Comparison of ENCODE assay signal across 8 cellular contexts in genomic region chr9:124939944-124940343, GRCh38. TPM values are rescaled to one million over a fixed set of nuclear protein-coding genes. Genes with fewer than 3 reads are reported as not detected.
DNase-seq lines count a peak whose midpoint lies in the region; ATAC-seq and TF ChIP-seq lines count a peak whose summit lies in the region.

No MANE protein-coding gene starts in this region.

- POLR2A ChIA-PET in HCT116 (lab: Charles Lee), result no interaction called here
- POLR2A ChIA-PET in activated CD4-positive, alpha-beta memory T cell treated with anti-CD3 and anti-CD28 coated beads, Interleukin-2, amount 10 ng/mL, durations not matched to agents 7 days and 5 days (lab: Charles Lee), result interaction anchor here (0.7 to 2.2 kb wide), 7 partner anchors 9 to 301 kb away, joined by 3 to 29 read pairs (median 4); partner anchors contain the start of genes ARPC5L and HSPA5

- H3K9me2 ChIP-seq in HCT116 (ENCODE audit: insufficient read depth), result no peaks in the 10 kb centered on the region

- DNase-seq in HCT116 (ENCODE audit: low read depth, low spot score), result no peak
- DNase-seq in activated CD4-positive, alpha-beta memory T cell treated with anti-CD3 and anti-CD28 coated beads, Interleukin-2, amount 10 ng/mL, durations not matched to agents 7 days and 5 days, result no peak
- DNase-seq in smooth muscle cell (lab: John Stamatoyannopoulos, UW; ENCODE audit: unreplicated experiment), result no peak
- DNase-seq in foreskin melanocyte, result no peak
- no peak for DNase-seq in GM19240 (ENCODE audit: insufficient read length, low spot score)

- no peak for TF ChIP-seq POLR2A in HCT116 (IDR thresholded peaks at IDR 0.05; ENCODE audit: borderline replicate concordance, extremely low read depth, insufficient read depth, insufficient read length)

- H3K4me3 Mint-ChIP-seq in activated CD4-positive, alpha-beta memory T cell treated with anti-CD3 and anti-CD28 coated beads, Interleukin-2, amount 10 ng/mL, durations not matched to agents 7 days and 5 days, result peak overlapping the region; percentile 97

- ATAC-seq in HCT116 (no peak), GM18868 (IDR thresholded peaks at IDR 0.05; ENCODE audit: unreplicated experiment) (no peak), GM18858 (IDR thresholded peaks at IDR 0.05; ENCODE audit: unreplicated experiment) (no peak)

- H3K27me3 ChIP-seq in HCT116 (ENCODE audit: insufficient read depth, low read length), result no peaks in the 10 kb centered on the region
- no peaks in the 10 kb centered on the region for H3K27me3 ChIP-seq in smooth muscle cell (ENCODE audit: low read depth)

- peaks cover 38% of the 10 kb centered on the region for H3K36me3 Mint-ChIP-seq in activated CD4-positive, alpha-beta memory T cell treated with anti-CD3 and anti-CD28 coated beads, Interleukin-2, amount 10 ng/mL, durations not matched to agents 7 days and 5 days (ENCODE audit: low read depth)

- H3K27me3 Mint-ChIP-seq in activated CD4-positive, alpha-beta memory T cell treated with anti-CD3 and anti-CD28 coated beads, Interleukin-2, amount 10 ng/mL, durations not matched to agents 7 days and 5 days, result no peaks in the 10 kb centered on the region

- H3K9ac ChIP-seq in HCT116 (ENCODE audit: low read length) (peak overlapping the region; percentile 85), smooth muscle cell (ENCODE audit: low read depth) (peak overlapping the region; percentile 81)

- H3K4me1 ChIP-seq in HCT116 (ENCODE audit: control insufficient read depth in 1 of 2, insufficient read depth in 2 of 2, low read length in 2 of 2) (peaks cover 9 to 15% of the 10 kb centered on the region in 2 experiments; a peak in 3 of 4 replicates), smooth muscle cell (ENCODE audit: low read depth) (peaks cover 5% of the 10 kb centered on the region)

- no peaks in the 10 kb centered on the region for H3K9me3 Mint-ChIP-seq in activated CD4-positive, alpha-beta memory T cell treated with anti-CD3 and anti-CD28 coated beads, Interleukin-2, amount 10 ng/mL, durations not matched to agents 7 days and 5 days

- H4K20me1 ChIP-seq in HCT116 (ENCODE audit: insufficient read depth) (no peaks in the 10 kb centered on the region), smooth muscle cell (ENCODE audit: low read depth) (no peaks in the 10 kb centered on the region)

- TF ChIP-seq CTCF in HCT116 (IDR thresholded peaks at IDR 0.05 in 2 of 3, conservative IDR thresholded peaks at IDR 0.05 in 1 of 3; ENCODE audit: borderline replicate concordance in 1 of 3, insufficient read depth in 1 of 3, low read depth in 2 of 3, low read length in 2 of 3), result no peak
- no peak for TF ChIP-seq CTCF in smooth muscle cell (IDR thresholded peaks at IDR 0.05; ENCODE audit: borderline replicate concordance, insufficient read depth, poor library complexity, severe bottlenecking)

- H3K4me2 ChIP-seq in HCT116 (ENCODE audit: low read length), result peak overlapping the region; percentile 88
- H3K4me2 ChIP-seq in smooth muscle cell, result peak overlapping the region; percentile 87

- H3K9me3 ChIP-seq in HCT116 (ENCODE audit: control insufficient read depth in 1 of 2, insufficient read depth in 1 of 2, low read depth in 1 of 2, low read length in 2 of 2) (no peaks in the 10 kb centered on the region), smooth muscle cell (replicated peaks; ENCODE audit: low read depth) (no peaks in the 10 kb centered on the region)

- H3K36me3 ChIP-seq in HCT116 (ENCODE audit: control insufficient read depth in 1 of 2, insufficient read depth in 2 of 2, low read length in 2 of 2) (peaks cover 0 to 4% of the 10 kb centered on the region in 2 experiments; a peak in 1 of 4 replicates), smooth muscle cell (ENCODE audit: low read depth) (no peaks in the 10 kb centered on the region)

- RAD21 ChIA-PET in HCT116 (lab: Charles Lee; ENCODE audit: low non-redundant PET in 1 of 2, low total read pairs in 2 of 2, uncharacterized antibody in 2 of 2, unreplicated experiment in 2 of 2), result interaction anchor here in 1 of 2 experiments (0.7 kb wide), 1 partner anchor 467 kb away, joined by 5 read pairs; no protein-coding TSS in a partner anchor

- 0 out of 2 replicates have a peak, but pooled peaks cover 7% of the 10 kb centered on the region for H3K79me2 ChIP-seq in HCT116 (ENCODE audit: insufficient read depth, low read length)
- H3K79me2 ChIP-seq in smooth muscle cell (ENCODE audit: low read depth), result no peaks in the 10 kb centered on the region

- intact Hi-C loops in HCT116 (cut with micrococcal nuclease), result no loop called here

- CTCF ChIA-PET in HCT116 (lab: Charles Lee), result no interaction called here
- CTCF ChIA-PET in activated CD4-positive, alpha-beta memory T cell treated with anti-CD3 and anti-CD28 coated beads, Interleukin-2, amount 10 ng/mL, durations not matched to agents 7 days and 5 days (lab: Charles Lee), result no interaction called here

- TSS peak; percentile 63 for BruUV-seq in HCT116 (replicated peaks; lab: Mats Ljungman, UMichigan)

- TF ChIP-seq RAD21 in HCT116 (IDR thresholded peaks at IDR 0.05; ENCODE audit: low read depth), result no peak

- H3K27ac ChIP-seq in HCT116 (ENCODE audit: low read depth, low read length) (peak overlapping the region; percentile 83), smooth muscle cell (ENCODE audit: low read depth) (peak overlapping the region; percentile 90)

- peak overlapping the region; percentile 97 for H3K27ac Mint-ChIP-seq in activated CD4-positive, alpha-beta memory T cell treated with anti-CD3 and anti-CD28 coated beads, Interleukin-2, amount 10 ng/mL, durations not matched to agents 7 days and 5 days

- H3K4me3 ChIP-seq in HCT116 (replicated peaks in 1 of 2; ENCODE audit: low read depth in 1 of 2, low read length in 2 of 2), result peak overlapping the region; percentile 73 to 88
- H3K4me3 ChIP-seq in iPS-11a (ENCODE audit: low read depth, low read length), result peak overlapping the region; percentile 94
- H3K4me3 ChIP-seq in smooth muscle cell, result peak overlapping the region; percentile 79

- peaks cover 31% of the 10 kb centered on the region for H3K4me1 Mint-ChIP-seq in activated CD4-positive, alpha-beta memory T cell treated with anti-CD3 and anti-CD28 coated beads, Interleukin-2, amount 10 ng/mL, durations not matched to agents 7 days and 5 days

- H2AFZ ChIP-seq in HCT116 (ENCODE audit: low read depth, low read length, poor library complexity, severe bottlenecking), result no peak overlapping the region
- H2AFZ ChIP-seq in smooth muscle cell (ENCODE audit: low read depth), result no peak overlapping the region

- no peaks in the 10 kb centered on the region for H3F3A ChIP-seq in smooth muscle cell (ENCODE audit: low read depth)

TF ChIP-seq in HCT116, 20 proteins besides CTCF, POLR2A, EP300 and RAD21:
- TF ChIP-seq JUND (IDR thresholded peaks at IDR 0.05), result no peak
- TF ChIP-seq ZFX (IDR thresholded peaks at IDR 0.05), result no peak
- no peak for TF ChIP-seq REST (IDR thresholded peaks at IDR 0.05; ENCODE audit: low read depth)
- TF ChIP-seq EGR1 (IDR thresholded peaks at IDR 0.05; ENCODE audit: low read depth), result no peak
- no peak for TF ChIP-seq SP1 (IDR thresholded peaks at IDR 0.05; ENCODE audit: low read depth)
- no peak for TF ChIP-seq CBX3 (IDR thresholded peaks at IDR 0.05; ENCODE audit: low read depth)
- no peak for TF ChIP-seq YY1 (IDR thresholded peaks at IDR 0.05; ENCODE audit: extremely low read depth, insufficient replicate concordance, low read depth, low read length)
- no peak for TF ChIP-seq SRF (IDR thresholded peaks at IDR 0.05; ENCODE audit: low read depth)
TF ChIP-seq in HCT116: peak in this region for 0.

RNA-seq across cellular contexts. Expression of gene GOLGA1, which starts 0.9 kb away (rescaled TPM):
- 13.1 TPM for total RNA-seq in HCT116 (2021; ENCODE audit: unreplicated experiment)
- 6.0 and 7.5 TPM in 2 replicates for polyA plus RNA-seq in HCT116 (2012)
- 10 to 100 TPM; 18.0 to 19.7 TPM for total RNA-seq in activated CD4-positive, alpha-beta memory T cell treated with anti-CD3 and anti-CD28 coated beads, Interleukin-2, amount 10 ng/mL, durations not matched to agents 7 days and 5 days
- 11.0 and 11.2 TPM in 2 replicates for total RNA-seq in smooth muscle cell
- polyA plus RNA-seq in smooth muscle cell, result 6.8 and 12.4 TPM in 2 replicates
